ENCODE assay signal across 22 cellular contexts in the genomic region with DNA sequence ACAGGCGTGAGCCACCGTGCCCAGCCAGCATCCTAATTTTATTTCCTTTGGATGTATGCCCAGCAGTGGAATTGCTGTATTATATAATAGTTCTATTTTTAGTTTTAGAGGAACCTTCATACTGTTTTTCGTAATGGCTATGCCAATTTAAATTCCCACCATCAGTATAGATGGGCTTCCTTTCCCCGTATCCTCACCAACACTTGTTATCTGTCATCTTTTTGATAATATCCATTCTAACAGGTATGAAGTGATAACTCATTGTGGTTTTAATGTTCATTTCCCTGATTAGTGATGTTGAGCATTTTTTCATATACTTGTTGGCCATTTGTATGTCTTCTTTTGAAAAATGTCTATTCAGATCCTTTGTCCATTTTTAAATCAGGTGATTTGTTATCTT.
"Had no signal": no experiment of that assay in that cellular context is flagged by ENCODE, and none has a peak within 500 bp of the region (broad histone marks: within the 10 kb centered on the region; RNA-seq: fewer than 3 reads in every experiment).

No MANE protein-coding gene starts in this region.

- H3K4me3 Mint-ChIP-seq: naive thymus-derived CD8-positive, alpha-beta T cell; stimulated activated naive B cell treated with anti-CD40 and anti-IgM and Interleukin-4, amounts not matched to agents 10 μg/mL and 1 μg/mL and 100 μg/mL, for 72 hours had no signal

- H3K27me3 Mint-ChIP-seq: progenitor cell of endocrine pancreas had no signal

- H3K4me1 Mint-ChIP-seq: stimulated activated naive B cell treated with anti-CD40 and anti-IgM and Interleukin-4, amounts not matched to agents 10 μg/mL and 1 μg/mL and 100 μg/mL, for 72 hours had no signal

- DNase-seq: kidney glomerular epithelial cell; left cardiac atrium; left lung; lower lobe of right lung; mammary epithelial cell; mesenchymal stem cell; naive thymus-derived CD8-positive, alpha-beta T cell; ovary; right lobe of liver; stimulated activated CD4-positive, alpha-beta T cell treated with anti-CD3 and anti-CD28 coated beads, Interleukin-1b, Interleukin-23, amount 100 ng/mL, for 48 hours; stimulated activated CD4-positive, alpha-beta T cell treated with anti-CD3 and anti-CD28 coated beads, Interleukin-2, amount 100 ng/mL, for 48 hours; stimulated activated CD4-positive, alpha-beta T cell treated with anti-CD3 and anti-CD28 coated beads, Interleukin-4, amount 100 ng/mL, for 4 hours; stimulated activated CD8-positive, alpha-beta memory T cell treated with anti-CD3 and anti-CD28 coated beads, Interleukin-4, amount 100 ng/mL, for 48 hours; stimulated activated naive B cell treated with anti-CD40 and anti-IgM and Interleukin-4, amounts not matched to agents 10 μg/mL and 1 μg/mL and 100 μg/mL, for 72 hours; stimulated activated naive CD8-positive, alpha-beta T cell treated with anti-CD3 and anti-CD28 coated beads, Interleukin-15, Interleukin-2, amounts not matched to agents 100 U/mL and 50 U/mL, for 24 hours; stomach; testis; thyroid gland; transverse colon; upper lobe of right lung; uterus had no signal

- ATAC-seq: left cardiac atrium; left lung; lower lobe of right lung; naive thymus-derived CD8-positive, alpha-beta T cell; right lobe of liver; stimulated activated naive B cell treated with anti-CD40 and anti-IgM and Interleukin-4, amounts not matched to agents 10 μg/mL and 1 μg/mL and 100 μg/mL, for 72 hours; stimulated activated naive CD8-positive, alpha-beta T cell treated with anti-CD3 and anti-CD28 coated beads, Interleukin-15, Interleukin-2, amounts not matched to agents 100 U/mL and 50 U/mL, for 24 hours; upper lobe of right lung had no signal

- H3K27ac Mint-ChIP-seq: progenitor cell of endocrine pancreas; stimulated activated naive B cell treated with anti-CD40 and anti-IgM and Interleukin-4, amounts not matched to agents 10 μg/mL and 1 μg/mL and 100 μg/mL, for 72 hours had no signal
